10 cellular contexts compared by ENCODE assay signal in the genomic region with DNA sequence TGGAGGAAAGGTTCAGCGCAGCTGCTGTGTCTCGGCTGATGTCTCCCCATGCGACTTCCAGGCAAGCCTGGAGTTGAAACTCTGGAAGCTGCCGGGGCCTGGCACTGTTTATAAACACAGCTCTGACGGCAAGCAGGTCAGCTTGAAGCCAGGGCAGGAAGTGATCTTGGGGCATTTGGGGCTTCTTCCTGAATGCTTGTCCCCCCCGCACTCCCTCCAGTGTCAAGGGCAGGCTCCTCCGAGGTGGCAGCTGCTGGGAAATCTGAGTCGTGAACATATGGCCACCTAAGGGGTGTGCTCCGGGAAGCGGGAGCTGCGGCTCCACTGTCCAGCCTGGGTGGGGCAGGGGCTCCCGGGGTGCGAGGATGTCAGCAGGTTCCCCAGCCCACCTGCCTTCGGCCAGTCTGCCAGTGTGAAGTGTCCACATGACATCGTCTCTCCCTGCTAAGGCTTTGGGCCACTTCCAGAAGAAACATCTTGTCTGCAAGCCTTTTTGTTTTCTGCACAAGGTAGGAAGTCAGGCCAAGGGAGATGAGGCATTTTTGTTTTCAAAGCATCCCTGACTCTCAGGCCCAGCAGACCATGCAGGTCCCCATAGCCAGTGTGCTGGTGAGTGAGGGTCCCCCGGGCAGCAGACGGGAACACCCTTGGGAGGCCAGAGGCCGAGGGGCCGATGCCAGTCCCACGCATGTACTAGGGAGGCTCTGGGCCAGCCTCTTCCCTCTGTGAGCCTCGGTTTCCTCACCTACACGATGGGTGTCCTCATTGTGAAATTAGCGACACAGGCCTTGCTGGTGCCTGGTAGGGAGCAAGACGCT. TPM values are rescaled to one million over a fixed set of nuclear protein-coding genes. Genes with fewer than 3 reads are reported as not detected.
DNase-seq lines count a peak whose midpoint lies in the region; ATAC-seq, FAIRE-seq and TF ChIP-seq lines count a peak whose summit lies in the region.
"Had no signal": no experiment of that assay in that cellular context is flagged by ENCODE, and none has a peak within 500 bp of the region (broad histone marks: within the 10 kb centered on the region; RNA-seq: fewer than 3 reads in every experiment).

No MANE protein-coding gene starts in this region.

- POLR2A ChIA-PET in CD4-positive, alpha-beta memory T cell (lab: Charles Lee; ENCODE audit: partially characterized antibody): interaction anchor here (0.8 to 1.4 kb wide), 2 partner anchors 19 to 30 kb away, joined by 3 to 4 read pairs; no protein-coding TSS in a partner anchor

- H3K27ac ChIP-seq in BLaER1 treated with 17β-estradiol and CSF1 and Interleukin-3, amounts not matched to agents 10 nM and 100 nM: no peak overlapping the region
- H3K27ac ChIP-seq in endodermal cell (ENCODE audit: low read depth, low read length) (no peak overlapping the region), pancreas (peak overlapping the region in 2 of 4 donors; percentile 75 to 84)
- H3K27ac ChIP-seq in CD4-positive, alpha-beta memory T cell (ENCODE audit: low read depth, low read length): no peak overlapping the region
- H3K27ac ChIP-seq: VCaP had no signal

- H3K36me3 ChIP-seq in BLaER1 treated with 17β-estradiol and CSF1 and Interleukin-3, amounts not matched to agents 10 nM and 100 nM: peaks cover 39 to 53% (median 48%) of the 10 kb centered on the region in 11 experiments
- peaks cover 12% of the 10 kb centered on the region for H3K36me3 ChIP-seq in endodermal cell (ENCODE audit: control insufficient read depth, insufficient read depth, low read length)
- H3K36me3 ChIP-seq in pancreas: peaks cover 0 to 9% (median 2%) of the 10 kb centered on the region in 3 donors
- peaks cover 10% of the 10 kb centered on the region for H3K36me3 ChIP-seq in CD4-positive, alpha-beta memory T cell (ENCODE audit: insufficient read depth, low read length)

- ATAC-seq in pancreas (peak in 3 of 4 donors; percentile 0 to 15 (median 6)), GM18511 (IDR thresholded peaks at IDR 0.05; ENCODE audit: unreplicated experiment) (no peak), HG03159 (IDR thresholded peaks at IDR 0.05; ENCODE audit: unreplicated experiment) (no peak)

- H3K27ac Mint-ChIP-seq in endodermal cell: no peak overlapping the region
- peak overlapping the region in 1 of 7 donors; percentile 68 for H3K27ac Mint-ChIP-seq in CD4-positive, alpha-beta memory T cell

- peaks cover 14% of the 10 kb centered on the region for H3K36me3 Mint-ChIP-seq in endodermal cell (ENCODE audit: low read depth)
- peaks cover 0 to 13% of the 10 kb centered on the region in 2 donors for H3K36me3 Mint-ChIP-seq in CD4-positive, alpha-beta memory T cell

- peak overlapping the region in 8 of 11 experiments; percentile 93 to 99 (median 96); a peak in 10 of 22 replicates for H3K4me2 ChIP-seq in BLaER1 treated with 17β-estradiol and CSF1 and Interleukin-3, amounts not matched to agents 10 nM and 100 nM

- 93 to 94% methylated on average over 22 to 24 of the region's 24 CpGs for WGBS in endodermal cell (ENCODE audit: insufficient coverage in 1 of 2, insufficient read length in 1 of 2), 2 experiments
- 39 to 45% methylated on average over 24 of the region's 24 CpGs for WGBS in pancreas, 2 donors

- peaks cover 65 to 73% (median 70%) of the 10 kb centered on the region in 11 experiments for H4K20me1 ChIP-seq in BLaER1 treated with 17β-estradiol and CSF1 and Interleukin-3, amounts not matched to agents 10 nM and 100 nM

- CTCF ChIA-PET in CD4-positive, alpha-beta memory T cell (lab: Charles Lee; ENCODE audit: partially characterized antibody): no interaction called here

- intact Hi-C loops in pancreas (cut with DNase I): no loop called here
- intact Hi-C loops in CD4-positive, alpha-beta memory T cell (cut with micrococcal nuclease): no loop called here

- no peaks in the 10 kb centered on the region for H3K27me3 Mint-ChIP-seq in endodermal cell (ENCODE audit: insufficient read depth)
- H3K27me3 Mint-ChIP-seq in CD4-positive, alpha-beta memory T cell: no peaks in the 10 kb centered on the region

- peaks cover 12% of the 10 kb centered on the region for H3K4me1 Mint-ChIP-seq in endodermal cell
- peaks cover 13 to 49% (median 22%) of the 10 kb centered on the region in 4 donors for H3K4me1 Mint-ChIP-seq in CD4-positive, alpha-beta memory T cell

- FAIRE-seq in pancreas (lab: Jason Lieb, UNC): no peak

- peak overlapping the region; percentile 82 to 91 (median 85); a peak in 20 of 22 replicates for H3K9ac ChIP-seq in BLaER1 treated with 17β-estradiol and CSF1 and Interleukin-3, amounts not matched to agents 10 nM and 100 nM
- no peak overlapping the region for H3K9ac ChIP-seq in endodermal cell (ENCODE audit: extremely low read depth, low read length, poor library complexity, severe bottlenecking)

- peak overlapping the region; percentile 84 for H3K4me3 Mint-ChIP-seq in endodermal cell
- peak overlapping the region in 3 of 8 donors; percentile 42 to 48 (median 43) for H3K4me3 Mint-ChIP-seq in CD4-positive, alpha-beta memory T cell

- no peaks in the 10 kb centered on the region for H3K9me3 ChIP-seq in BLaER1 treated with 17β-estradiol and CSF1 and Interleukin-3, amounts not matched to agents 10 nM and 100 nM (replicated peaks in 1 of 11)
- no peaks in the 10 kb centered on the region for H3K9me3 ChIP-seq in endodermal cell (ENCODE audit: control insufficient read depth, low read length)
- H3K9me3 ChIP-seq in pancreas: no peaks in the 10 kb centered on the region
- H3K9me3 ChIP-seq in CD4-positive, alpha-beta memory T cell (ENCODE audit: control insufficient read depth in 1 of 2, low read length in 2 of 2): no peaks in the 10 kb centered on the region

- H3K9me3 Mint-ChIP-seq in endodermal cell: no peaks in the 10 kb centered on the region
- H3K9me3 Mint-ChIP-seq in CD4-positive, alpha-beta memory T cell: no peaks in the 10 kb centered on the region

- H3K4me3 ChIP-seq in BLaER1 treated with 17β-estradiol and CSF1 and Interleukin-3, amounts not matched to agents 10 nM and 100 nM: no peak overlapping the region
- H3K4me3 ChIP-seq in endodermal cell (ENCODE audit: low read length) (no peak overlapping the region), pancreas (peak overlapping the region in 3 of 4 donors; percentile 1 to 94 (median 26))
- no peak overlapping the region for H3K4me3 ChIP-seq in CD4-positive, alpha-beta memory T cell (ENCODE audit: low read length in 2 of 2)

- no peaks in the 10 kb centered on the region for H3K27me3 ChIP-seq in BLaER1 treated with 17β-estradiol and CSF1 and Interleukin-3, amounts not matched to agents 10 nM and 100 nM
- H3K27me3 ChIP-seq in endodermal cell (ENCODE audit: control insufficient read depth, insufficient read depth, low read length, poor library complexity, severe bottlenecking) (no peaks in the 10 kb centered on the region), pancreas (no peaks in the 10 kb centered on the region)
- H3K27me3 ChIP-seq in CD4-positive, alpha-beta memory T cell (ENCODE audit: insufficient read depth, low read length): no peaks in the 10 kb centered on the region

- peaks cover 32 to 57% (median 42%) of the 10 kb centered on the region in 10 experiments for H3K4me1 ChIP-seq in BLaER1 treated with 17β-estradiol and CSF1 and Interleukin-3, amounts not matched to agents 10 nM and 100 nM
- peaks cover 8% of the 10 kb centered on the region for H3K4me1 ChIP-seq in endodermal cell (ENCODE audit: control insufficient read depth, insufficient read depth, low read length)
- peaks cover 17 to 57% (median 53%) of the 10 kb centered on the region in 3 donors for H3K4me1 ChIP-seq in pancreas
- H3K4me1 ChIP-seq in CD4-positive, alpha-beta memory T cell (ENCODE audit: insufficient read depth, low read length): peaks cover 54% of the 10 kb centered on the region

- DNase-seq in LHCN-M2 (ENCODE audit: low read depth): peak; percentile 19
- DNase-seq in endodermal cell: no peak
- DNase-seq in pancreas: peak; percentile 55 to 76 (median 64)
- DNase-seq in T-helper 1 cell: no peak
- DNase-seq in CD4-positive, alpha-beta memory T cell: no peak
- DNase-seq: Kasumi-1 had no signal

- TF ChIP-seq CTCF in endodermal cell (conservative IDR thresholded peaks at IDR 0.05) (no peak), pancreas (IDR thresholded peaks at IDR 0.05) (no peak)

RNA-seq across cellular contexts. Expression of a gene that starts 2.7 kb away (rescaled TPM):
- total RNA-seq in LHCN-M2 (2014; rRNA removed) (17.6 and 18.1 TPM in 2 replicates), endodermal cell (10 to 100 TPM; 57.5 to 58.1 TPM), pancreas (10 to 100 TPM; 13.4 to 25.3 (median 16.1) TPM)
- polyA plus RNA-seq in LHCN-M2 (2012): 17.7 TPM
- 35.5 TPM for polyA plus RNA-seq in endodermal cell (2013, experiment 1 of 2)
- 30.9 TPM for polyA plus RNA-seq in endodermal cell (2013, experiment 2 of 2)
- 10 to 100 TPM; 12.8 to 14.8 TPM for polyA plus RNA-seq in pancreas
- 10 to 100 TPM; 38.6 to 42.6 TPM for total RNA-seq in CD4-positive, alpha-beta memory T cell
- 1 to 10 TPM; 5.2 to 6.1 TPM for polyA plus RNA-seq in CD4-positive, alpha-beta memory T cell

RNA-seq across cellular contexts. Expression of a gene that starts 24.9 kb away (rescaled TPM):
- 2,004 and 2,150 TPM in 2 replicates for total RNA-seq in LHCN-M2 (2014; rRNA removed)
- polyA plus RNA-seq in LHCN-M2 (2012): 2,632 TPM
- total RNA-seq in endodermal cell: 1,000 to 10,000 TPM; 1,913 to 2,886 TPM
- polyA plus RNA-seq in endodermal cell (2013, experiment 1 of 2): 1,668 TPM
- polyA plus RNA-seq in endodermal cell (2013, experiment 2 of 2): 1,515 TPM
- 1,000 to 10,000 TPM; 2,199 to 4,238 (median 2,879) TPM for total RNA-seq in pancreas
- polyA plus RNA-seq in pancreas: 1,000 to 10,000 TPM in 1 of 2 donors, 100 to 1,000 TPM in 1; 545 to 1,088 TPM
- 1,000 to 10,000 TPM; 2,286 to 2,389 TPM for total RNA-seq in CD4-positive, alpha-beta memory T cell
- polyA plus RNA-seq in CD4-positive, alpha-beta memory T cell: 100 to 1,000 TPM; 274 to 749 TPM

RNA-seq across cellular contexts. Expression of a gene that starts 39.3 kb away (rescaled TPM):
- 135 and 150 TPM in 2 replicates for total RNA-seq in LHCN-M2 (2014; rRNA removed)
- 126 TPM for polyA plus RNA-seq in LHCN-M2 (2012)
- total RNA-seq in endodermal cell: 100 to 1,000 TPM in 1 of 2 donors, 10 to 100 TPM in 1; 89.9 to 106 TPM
- 64.1 TPM for polyA plus RNA-seq in endodermal cell (2013, experiment 1 of 2)
- polyA plus RNA-seq in endodermal cell (2013, experiment 2 of 2): 54.5 TPM
- 10 to 100 TPM; 20.6 to 40.1 (median 27.4) TPM for total RNA-seq in pancreas
- polyA plus RNA-seq in pancreas: 10 to 100 TPM; 50.6 to 61.4 TPM
- 10 to 100 TPM; 40.0 to 40.7 TPM for total RNA-seq in CD4-positive, alpha-beta memory T cell
- 10 to 100 TPM; 22.3 to 26.0 TPM for polyA plus RNA-seq in CD4-positive, alpha-beta memory T cell

RNA-seq across cellular contexts. Expression of a gene that starts 56.5 kb away (rescaled TPM):
- 29.5 and 29.7 TPM in 2 replicates for total RNA-seq in LHCN-M2 (2014; rRNA removed)
- 12.3 TPM for polyA plus RNA-seq in LHCN-M2 (2012)
- 10 to 100 TPM; 19.2 to 22.1 TPM for total RNA-seq in endodermal cell
- polyA plus RNA-seq in endodermal cell (2013, experiment 1 of 2): 7.5 TPM
- polyA plus RNA-seq in endodermal cell (2013, experiment 2 of 2): 7.2 TPM
- 10 to 100 TPM; 10.9 to 25.0 (median 15.6) TPM for total RNA-seq in pancreas
- 1 to 10 TPM; 6.1 to 9.3 TPM for polyA plus RNA-seq in pancreas
- total RNA-seq in CD4-positive, alpha-beta memory T cell: 10 to 100 TPM; 57.0 to 57.7 TPM
- polyA plus RNA-seq in CD4-positive, alpha-beta memory T cell: 10 to 100 TPM in 1 of 2 donors, 1 to 10 TPM in 1; 9.6 to 48.2 TPM

Comparison
In these comparisons a context has a peak if more than half of its experiments do, and no peak if none do; other contexts are left out.
1. H3K4me3 ChIP-seq: peak in pancreas (3 of 4); none in BLaER1 treated with 17β-estradiol and CSF1 and Interleukin-3, amounts not matched to agents 10 nM and 100 nM (0 of 10), endodermal cell (single experiment) and CD4-positive, alpha-beta memory T cell (0 of 2).
2. DNase-seq: peak in LHCN-M2 (single experiment) and pancreas (6 of 6); none in endodermal cell (single experiment), T-helper 1 cell (0 of 5) and CD4-positive, alpha-beta memory T cell (0 of 5).
3. ATAC-seq: peak in pancreas (3 of 4); none in GM18511 (single experiment) and HG03159 (single experiment).